1 cellular context compared by ENCODE assay signal in the genomic region with DNA sequence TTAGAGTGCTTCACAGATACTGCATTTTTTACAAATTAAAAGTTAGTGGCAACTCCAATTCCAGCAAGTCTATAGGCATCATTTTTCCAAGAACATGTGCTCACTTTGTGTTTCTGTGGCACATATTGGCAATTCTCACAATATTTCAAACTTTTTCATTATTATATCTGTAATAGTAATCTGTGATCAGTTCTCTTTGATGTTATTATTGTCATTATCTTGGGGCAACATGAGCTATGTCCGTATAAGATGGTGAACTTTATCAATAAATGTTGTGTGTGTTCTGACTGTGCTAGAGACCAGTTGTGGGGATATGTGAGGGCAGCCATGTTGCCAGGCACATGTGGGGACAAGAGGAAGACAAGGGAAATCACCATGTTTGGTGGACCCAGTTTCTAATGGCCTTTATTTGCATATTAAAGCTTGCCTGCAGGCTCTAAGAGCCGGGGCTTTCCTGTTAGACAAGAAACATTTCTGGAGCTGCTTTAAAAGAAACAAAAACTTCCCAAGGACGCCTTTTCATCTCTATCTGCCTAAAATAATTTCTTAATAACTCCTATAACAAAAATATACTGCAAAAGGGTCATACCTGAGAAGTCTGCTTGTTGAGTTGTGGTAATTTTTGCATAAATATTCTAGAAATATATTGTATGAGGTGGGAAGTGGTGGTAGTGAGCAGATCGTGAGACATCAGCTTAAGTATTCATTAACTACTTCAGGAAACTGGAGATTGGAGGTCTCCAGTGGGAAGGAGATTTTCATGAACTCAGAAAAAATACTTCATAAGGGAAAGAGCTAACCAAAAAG.
TF ChIP-seq lines count a peak whose summit lies in the region.

No MANE protein-coding gene starts in this region.

TF ChIP-seq in GM12878, 131 proteins besides CTCF, POLR2A, EP300 and RAD21:
- TF ChIP-seq MEF2B (IDR thresholded peaks at IDR 0.05; ENCODE audit: partially characterized antibody, poor library complexity, severe bottlenecking) = peak; percentile 28
- TF ChIP-seq SMAD5 (IDR thresholded peaks at IDR 0.05; ENCODE audit: low read depth) = no peak
- TF ChIP-seq MEF2A (IDR thresholded peaks at IDR 0.05; ENCODE audit: insufficient read depth, low read depth, low read length) = 0 out of 2 replicates have a peak, but pooled peaks have one; percentile 45
- TF ChIP-seq CREB1 (IDR thresholded peaks at IDR 0.05; ENCODE audit: low read depth) = no peak
- TF ChIP-seq PAX5 (IDR thresholded peaks at IDR 0.05; ENCODE audit: borderline replicate concordance, low read depth, low read length) = 0 out of 2 replicates have a peak, but pooled peaks have one; percentile 27
- TF ChIP-seq RELA (IDR thresholded peaks at IDR 0.05; ENCODE audit: borderline replicate concordance, partially characterized antibody) = peak; percentile 50
- TF ChIP-seq YY1 (IDR thresholded peaks at IDR 0.05; ENCODE audit: low read depth, low read length) = peak; percentile 98
- TF ChIP-seq RCOR1 (conservative IDR thresholded peaks at IDR 0.05; ENCODE audit: low read depth, low read length) = no peak
- peak; percentile 75 for TF ChIP-seq TAF1 (IDR thresholded peaks at IDR 0.05; ENCODE audit: borderline replicate concordance, low read depth, low read length)
- peak; percentile 39 to 72; a peak in 3 of 4 replicates for TF ChIP-seq SRF (IDR thresholded peaks at IDR 0.05; ENCODE audit: low read depth in 2 of 2, low read length in 2 of 2)
- TF ChIP-seq HDAC2 (IDR thresholded peaks at IDR 0.05) = no peak
- TF ChIP-seq PAX8 (IDR thresholded peaks at IDR 0.05) = peak; percentile 65; the same call in 1 of the 2 replicates
- TF ChIP-seq CBX5 (IDR thresholded peaks at IDR 0.05; ENCODE audit: low read depth) = peak; percentile 73; the same call in 1 of the 2 replicates
- TF ChIP-seq POU2F2 (IDR thresholded peaks at IDR 0.05; ENCODE audit: borderline replicate concordance, low read depth, low read length) = peak; percentile 98
- TF ChIP-seq BHLHE40 (IDR thresholded peaks at IDR 0.05; ENCODE audit: borderline replicate concordance in 1 of 2, low read depth in 2 of 2, low read length in 1 of 2) = peak; percentile 24 to 34; a peak in 1 of 4 replicates
- no peak for TF ChIP-seq CBFB (IDR thresholded peaks at IDR 0.05; ENCODE audit: low read depth)
- TF ChIP-seq SREBF1 (IDR thresholded peaks at IDR 0.05; ENCODE audit: low read length) = no peak
- peak; percentile 40 for TF ChIP-seq RUNX3 (IDR thresholded peaks at IDR 0.05; ENCODE audit: low read length)
- peak; percentile 74 for TF ChIP-seq POLR2AphosphoS5 (IDR thresholded peaks at IDR 0.05; ENCODE audit: low read length)
- TF ChIP-seq, protein P1, sequence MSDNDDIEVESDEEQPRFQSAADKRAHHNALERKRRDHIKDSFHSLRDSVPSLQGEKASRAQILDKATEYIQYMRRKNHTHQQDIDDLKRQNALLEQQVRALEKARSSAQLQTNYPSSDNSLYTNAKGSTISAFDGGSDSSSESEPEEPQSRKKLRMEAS (IDR thresholded peaks at IDR 0.05; ENCODE audit: low read depth, low read length) = 0 out of 2 replicates have a peak, but pooled peaks have one; percentile 41
- no peak for TF ChIP-seq NR2C2 (IDR thresholded peaks at IDR 0.05; ENCODE audit: borderline replicate concordance, control insufficient read depth, insufficient read length, low read depth)
- TF ChIP-seq, protein P2, sequence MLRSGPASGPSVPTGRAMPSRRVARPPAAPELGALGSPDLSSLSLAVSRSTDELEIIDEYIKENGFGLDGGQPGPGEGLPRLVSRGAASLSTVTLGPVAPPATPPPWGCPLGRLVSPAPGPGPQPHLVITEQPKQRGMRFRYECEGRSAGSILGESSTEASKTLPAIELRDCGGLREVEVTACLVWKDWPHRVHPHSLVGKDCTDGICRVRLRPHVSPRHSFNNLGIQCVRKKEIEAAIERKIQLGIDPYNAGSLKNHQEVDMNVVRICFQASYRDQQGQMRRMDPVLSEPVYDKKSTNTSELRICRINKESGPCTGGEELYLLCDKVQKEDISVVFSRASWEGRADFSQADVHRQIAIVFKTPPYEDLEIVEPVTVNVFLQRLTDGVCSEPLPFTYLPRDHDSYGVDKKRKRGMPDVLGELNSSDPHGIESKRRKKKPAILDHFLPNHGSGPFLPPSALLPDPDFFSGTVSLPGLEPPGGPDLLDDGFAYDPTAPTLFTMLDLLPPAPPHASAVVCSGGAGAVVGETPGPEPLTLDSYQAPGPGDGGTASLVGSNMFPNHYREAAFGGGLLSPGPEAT (IDR thresholded peaks at IDR 0.05; ENCODE audit: low read depth) = peak; percentile 95
- 0 out of 2 replicates have a peak, but pooled peaks have one; percentile 26 for TF ChIP-seq ATF7 (IDR thresholded peaks at IDR 0.05; ENCODE audit: low read depth)
- TF ChIP-seq KLF5 (IDR thresholded peaks at IDR 0.05; ENCODE audit: partially characterized antibody) = no peak
- TF ChIP-seq, protein P3, sequence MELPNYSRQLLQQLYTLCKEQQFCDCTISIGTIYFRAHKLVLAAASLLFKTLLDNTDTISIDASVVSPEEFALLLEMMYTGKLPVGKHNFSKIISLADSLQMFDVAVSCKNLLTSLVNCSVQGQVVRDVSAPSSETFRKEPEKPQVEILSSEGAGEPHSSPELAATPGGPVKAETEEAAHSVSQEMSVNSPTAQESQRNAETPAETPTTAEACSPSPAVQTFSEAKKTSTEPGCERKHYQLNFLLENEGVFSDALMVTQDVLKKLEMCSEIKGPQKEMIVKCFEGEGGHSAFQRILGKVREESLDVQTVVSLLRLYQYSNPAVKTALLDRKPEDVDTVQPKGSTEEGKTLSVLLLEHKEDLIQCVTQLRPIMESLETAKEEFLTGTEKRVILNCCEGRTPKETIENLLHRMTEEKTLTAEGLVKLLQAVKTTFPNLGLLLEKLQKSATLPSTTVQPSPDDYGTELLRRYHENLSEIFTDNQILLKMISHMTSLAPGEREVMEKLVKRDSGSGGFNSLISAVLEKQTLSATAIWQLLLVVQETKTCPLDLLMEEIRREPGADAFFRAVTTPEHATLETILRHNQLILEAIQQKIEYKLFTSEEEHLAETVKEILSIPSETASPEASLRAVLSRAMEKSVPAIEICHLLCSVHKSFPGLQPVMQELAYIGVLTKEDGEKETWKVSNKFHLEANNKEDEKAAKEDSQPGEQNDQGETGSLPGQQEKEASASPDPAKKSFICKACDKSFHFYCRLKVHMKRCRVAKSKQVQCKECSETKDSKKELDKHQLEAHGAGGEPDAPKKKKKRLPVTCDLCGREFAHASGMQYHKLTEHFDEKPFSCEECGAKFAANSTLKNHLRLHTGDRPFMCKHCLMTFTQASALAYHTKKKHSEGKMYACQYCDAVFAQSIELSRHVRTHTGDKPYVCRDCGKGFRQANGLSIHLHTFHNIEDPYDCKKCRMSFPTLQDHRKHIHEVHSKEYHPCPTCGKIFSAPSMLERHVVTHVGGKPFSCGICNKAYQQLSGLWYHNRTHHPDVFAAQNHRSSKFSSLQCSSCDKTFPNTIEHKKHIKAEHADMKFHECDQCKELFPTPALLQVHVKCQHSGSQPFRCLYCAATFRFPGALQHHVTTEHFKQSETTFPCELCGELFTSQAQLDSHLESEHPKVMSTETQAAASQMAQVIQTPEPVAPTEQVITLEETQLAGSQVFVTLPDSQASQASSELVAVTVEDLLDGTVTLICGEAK (IDR thresholded peaks at IDR 0.05; ENCODE audit: borderline replicate concordance) = peak; percentile 65; the same call in 1 of the 2 replicates
- 0 out of 2 replicates have a peak, but pooled peaks have one; percentile 24 for TF ChIP-seq NBN (IDR thresholded peaks at IDR 0.05)
- peak; percentile 53; the same call in 1 of the 2 replicates for TF ChIP-seq NFIC (IDR thresholded peaks at IDR 0.05; ENCODE audit: low read depth, low read length)
- TF ChIP-seq PML (IDR thresholded peaks at IDR 0.05; ENCODE audit: low read length) = peak; percentile 55; the same call in 1 of the 2 replicates
- TF ChIP-seq, protein P4, sequence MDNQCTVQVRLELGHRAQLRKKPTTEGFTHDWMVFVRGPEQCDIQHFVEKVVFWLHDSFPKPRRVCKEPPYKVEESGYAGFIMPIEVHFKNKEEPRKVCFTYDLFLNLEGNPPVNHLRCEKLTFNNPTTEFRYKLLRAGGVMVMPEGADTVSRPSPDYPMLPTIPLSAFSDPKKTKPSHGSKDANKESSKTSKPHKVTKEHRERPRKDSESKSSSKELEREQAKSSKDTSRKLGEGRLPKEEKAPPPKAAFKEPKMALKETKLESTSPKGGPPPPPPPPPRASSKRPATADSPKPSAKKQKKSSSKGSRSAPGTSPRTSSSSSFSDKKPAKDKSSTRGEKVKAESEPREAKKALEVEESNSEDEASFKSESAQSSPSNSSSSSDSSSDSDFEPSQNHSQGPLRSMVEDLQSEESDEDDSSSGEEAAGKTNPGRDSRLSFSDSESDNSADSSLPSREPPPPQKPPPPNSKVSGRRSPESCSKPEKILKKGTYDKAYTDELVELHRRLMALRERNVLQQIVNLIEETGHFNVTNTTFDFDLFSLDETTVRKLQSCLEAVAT (IDR thresholded peaks at IDR 0.05) = 0 out of 2 replicates have a peak, but pooled peaks have one; percentile 35
- TF ChIP-seq IKZF2 (IDR thresholded peaks at IDR 0.05) = peak; percentile 42 to 48; a peak in 2 of 4 replicates
- no peak for TF ChIP-seq JUNB (IDR thresholded peaks at IDR 0.05)
- TF ChIP-seq NR2F1 (conservative IDR thresholded peaks at IDR 0.05) = no peak
- no peak for TF ChIP-seq ZNF384 (IDR thresholded peaks at IDR 0.05; ENCODE audit: borderline replicate concordance, low read depth, low read length)
- peak; percentile 51 for TF ChIP-seq IKZF1 (conservative IDR thresholded peaks at IDR 0.05)
- no peak for TF ChIP-seq TARDBP (IDR thresholded peaks at IDR 0.05; ENCODE audit: borderline replicate concordance)
- TF ChIP-seq, protein P5, sequence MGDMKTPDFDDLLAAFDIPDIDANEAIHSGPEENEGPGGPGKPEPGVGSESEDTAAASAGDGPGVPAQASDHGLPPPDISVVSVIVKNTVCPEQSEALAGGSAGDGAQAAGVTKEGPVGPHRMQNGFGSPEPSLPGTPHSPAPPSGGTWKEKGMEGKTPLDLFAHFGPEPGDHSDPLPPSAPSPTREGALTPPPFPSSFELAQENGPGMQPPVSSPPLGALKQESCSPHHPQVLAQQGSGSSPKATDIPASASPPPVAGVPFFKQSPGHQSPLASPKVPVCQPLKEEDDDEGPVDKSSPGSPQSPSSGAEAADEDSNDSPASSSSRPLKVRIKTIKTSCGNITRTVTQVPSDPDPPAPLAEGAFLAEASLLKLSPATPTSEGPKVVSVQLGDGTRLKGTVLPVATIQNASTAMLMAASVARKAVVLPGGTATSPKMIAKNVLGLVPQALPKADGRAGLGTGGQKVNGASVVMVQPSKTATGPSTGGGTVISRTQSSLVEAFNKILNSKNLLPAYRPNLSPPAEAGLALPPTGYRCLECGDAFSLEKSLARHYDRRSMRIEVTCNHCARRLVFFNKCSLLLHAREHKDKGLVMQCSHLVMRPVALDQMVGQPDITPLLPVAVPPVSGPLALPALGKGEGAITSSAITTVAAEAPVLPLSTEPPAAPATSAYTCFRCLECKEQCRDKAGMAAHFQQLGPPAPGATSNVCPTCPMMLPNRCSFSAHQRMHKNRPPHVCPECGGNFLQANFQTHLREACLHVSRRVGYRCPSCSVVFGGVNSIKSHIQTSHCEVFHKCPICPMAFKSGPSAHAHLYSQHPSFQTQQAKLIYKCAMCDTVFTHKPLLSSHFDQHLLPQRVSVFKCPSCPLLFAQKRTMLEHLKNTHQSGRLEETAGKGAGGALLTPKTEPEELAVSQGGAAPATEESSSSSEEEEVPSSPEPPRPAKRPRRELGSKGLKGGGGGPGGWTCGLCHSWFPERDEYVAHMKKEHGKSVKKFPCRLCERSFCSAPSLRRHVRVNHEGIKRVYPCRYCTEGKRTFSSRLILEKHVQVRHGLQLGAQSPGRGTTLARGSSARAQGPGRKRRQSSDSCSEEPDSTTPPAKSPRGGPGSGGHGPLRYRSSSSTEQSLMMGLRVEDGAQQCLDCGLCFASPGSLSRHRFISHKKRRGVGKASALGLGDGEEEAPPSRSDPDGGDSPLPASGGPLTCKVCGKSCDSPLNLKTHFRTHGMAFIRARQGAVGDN (IDR thresholded peaks at IDR 0.05) = peak; percentile 93
- 0 out of 2 replicates have a peak, but pooled peaks have one; percentile 46 for TF ChIP-seq TCF7 (IDR thresholded peaks at IDR 0.05; ENCODE audit: borderline replicate concordance)
- no peak for TF ChIP-seq CREM (IDR thresholded peaks at IDR 0.05; ENCODE audit: low read depth)
- TF ChIP-seq HDGF (IDR thresholded peaks at IDR 0.05) = no peak
- no peak for TF ChIP-seq ESRRA (IDR thresholded peaks at IDR 0.05; ENCODE audit: low read length)
- TF ChIP-seq, protein P6, sequence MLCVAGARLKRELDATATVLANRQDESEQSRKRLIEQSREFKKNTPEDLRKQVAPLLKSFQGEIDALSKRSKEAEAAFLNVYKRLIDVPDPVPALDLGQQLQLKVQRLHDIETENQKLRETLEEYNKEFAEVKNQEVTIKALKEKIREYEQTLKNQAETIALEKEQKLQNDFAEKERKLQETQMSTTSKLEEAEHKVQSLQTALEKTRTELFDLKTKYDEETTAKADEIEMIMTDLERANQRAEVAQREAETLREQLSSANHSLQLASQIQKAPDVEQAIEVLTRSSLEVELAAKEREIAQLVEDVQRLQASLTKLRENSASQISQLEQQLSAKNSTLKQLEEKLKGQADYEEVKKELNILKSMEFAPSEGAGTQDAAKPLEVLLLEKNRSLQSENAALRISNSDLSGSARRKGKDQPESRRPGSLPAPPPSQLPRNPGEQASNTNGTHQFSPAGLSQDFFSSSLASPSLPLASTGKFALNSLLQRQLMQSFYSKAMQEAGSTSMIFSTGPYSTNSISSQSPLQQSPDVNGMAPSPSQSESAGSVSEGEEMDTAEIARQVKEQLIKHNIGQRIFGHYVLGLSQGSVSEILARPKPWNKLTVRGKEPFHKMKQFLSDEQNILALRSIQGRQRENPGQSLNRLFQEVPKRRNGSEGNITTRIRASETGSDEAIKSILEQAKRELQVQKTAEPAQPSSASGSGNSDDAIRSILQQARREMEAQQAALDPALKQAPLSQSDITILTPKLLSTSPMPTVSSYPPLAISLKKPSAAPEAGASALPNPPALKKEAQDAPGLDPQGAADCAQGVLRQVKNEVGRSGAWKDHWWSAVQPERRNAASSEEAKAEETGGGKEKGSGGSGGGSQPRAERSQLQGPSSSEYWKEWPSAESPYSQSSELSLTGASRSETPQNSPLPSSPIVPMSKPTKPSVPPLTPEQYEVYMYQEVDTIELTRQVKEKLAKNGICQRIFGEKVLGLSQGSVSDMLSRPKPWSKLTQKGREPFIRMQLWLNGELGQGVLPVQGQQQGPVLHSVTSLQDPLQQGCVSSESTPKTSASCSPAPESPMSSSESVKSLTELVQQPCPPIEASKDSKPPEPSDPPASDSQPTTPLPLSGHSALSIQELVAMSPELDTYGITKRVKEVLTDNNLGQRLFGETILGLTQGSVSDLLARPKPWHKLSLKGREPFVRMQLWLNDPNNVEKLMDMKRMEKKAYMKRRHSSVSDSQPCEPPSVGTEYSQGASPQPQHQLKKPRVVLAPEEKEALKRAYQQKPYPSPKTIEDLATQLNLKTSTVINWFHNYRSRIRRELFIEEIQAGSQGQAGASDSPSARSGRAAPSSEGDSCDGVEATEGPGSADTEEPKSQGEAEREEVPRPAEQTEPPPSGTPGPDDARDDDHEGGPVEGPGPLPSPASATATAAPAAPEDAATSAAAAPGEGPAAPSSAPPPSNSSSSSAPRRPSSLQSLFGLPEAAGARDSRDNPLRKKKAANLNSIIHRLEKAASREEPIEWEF (IDR thresholded peaks at IDR 0.05; ENCODE audit: insufficient replicate concordance, low read depth, low read length) = no peak
- TF ChIP-seq RAD51 (IDR thresholded peaks at IDR 0.05) = peak; percentile 49; the same call in 1 of the 2 replicates
